Comparison of ENCODE assay signal across 8 cellular contexts in the genomic region with DNA sequence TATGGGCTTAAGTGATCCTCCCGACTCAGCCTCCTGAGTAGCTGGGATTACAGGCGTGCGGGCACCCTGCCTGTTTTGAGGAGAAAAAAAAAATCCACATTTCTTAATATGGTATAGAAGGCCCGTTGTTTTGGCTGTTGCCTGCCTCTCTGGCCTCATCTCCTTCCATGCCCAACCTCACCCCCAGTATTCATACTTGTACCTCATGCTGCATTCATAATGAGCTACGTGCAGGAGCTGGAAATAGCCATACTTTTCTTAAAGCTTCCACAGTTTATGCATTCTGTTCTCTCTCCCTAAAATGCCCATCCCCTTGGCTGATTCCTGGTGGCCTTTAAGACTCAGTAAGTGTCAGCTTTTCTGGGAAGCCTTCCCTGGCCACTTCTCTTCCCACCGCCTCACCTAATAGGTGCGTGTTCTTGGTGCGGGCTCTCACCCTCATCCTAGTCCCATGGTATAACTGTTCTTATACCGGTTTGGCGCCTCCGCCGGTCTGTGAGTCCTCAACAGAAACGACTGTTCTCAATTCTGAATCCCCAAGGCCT. TPM values are rescaled to one million over a fixed set of nuclear protein-coding genes. Genes with fewer than 3 reads are reported as not detected.
DNase-seq lines count a peak whose midpoint lies in the region; ATAC-seq and TF ChIP-seq lines count a peak whose summit lies in the region.

No MANE protein-coding gene starts in this region.

- no peak for ATAC-seq in CD4-positive, CD25-positive, alpha-beta regulatory T cell (ENCODE audit: low read depth in 2 of 2)
- ATAC-seq in HG02981 (IDR thresholded peaks at IDR 0.05; ENCODE audit: unreplicated experiment) (no peak), HG03159 (IDR thresholded peaks at IDR 0.05; ENCODE audit: unreplicated experiment) (no peak), GM19467 (IDR thresholded peaks at IDR 0.05; ENCODE audit: unreplicated experiment) (no peak)

- peak overlapping the region; percentile 66 to 78 (median 67) for H3K27ac Mint-ChIP-seq in CD4-positive, CD25-positive, alpha-beta regulatory T cell
- H3K27ac Mint-ChIP-seq in osteocyte (ENCODE audit: unreplicated experiment), result peak overlapping the region; percentile 93

- no peaks in the 10 kb centered on the region for H3K9me3 ChIP-seq in CD4-positive, CD25-positive, alpha-beta regulatory T cell (ENCODE audit: control insufficient read depth in 2 of 2, low read length in 2 of 2)
- no peaks in the 10 kb centered on the region for H3K9me3 ChIP-seq in HUES64 (ENCODE audit: insufficient read depth, low read depth, low read length)

- peaks cover under 1% of the 10 kb centered on the region for H3K36me3 ChIP-seq in CD4-positive, CD25-positive, alpha-beta regulatory T cell (ENCODE audit: control insufficient read depth, insufficient read depth, low read length)
- peaks cover 24% of the 10 kb centered on the region for H3K36me3 ChIP-seq in HUES64 (ENCODE audit: insufficient read depth, low read length)

- WGBS in HUES64, result 68% methylated on average over 11 of the region's 13 CpGs

- peaks cover 5% of the 10 kb centered on the region for H3K36me3 Mint-ChIP-seq in CD4-positive, CD25-positive, alpha-beta regulatory T cell
- peaks cover 4% of the 10 kb centered on the region for H3K36me3 Mint-ChIP-seq in osteocyte (ENCODE audit: unreplicated experiment)

- H3K4me3 Mint-ChIP-seq in CD4-positive, CD25-positive, alpha-beta regulatory T cell, result peak overlapping the region; percentile 86 to 97 (median 92)
- peak overlapping the region; percentile 82 for H3K4me3 Mint-ChIP-seq in osteocyte (ENCODE audit: unreplicated experiment)

- no peaks in the 10 kb centered on the region for H3K9me3 Mint-ChIP-seq in CD4-positive, CD25-positive, alpha-beta regulatory T cell
- H3K9me3 Mint-ChIP-seq in osteocyte (ENCODE audit: unreplicated experiment), result no peaks in the 10 kb centered on the region

- peaks cover 21% of the 10 kb centered on the region for H3K4me1 ChIP-seq in CD4-positive, CD25-positive, alpha-beta regulatory T cell (ENCODE audit: control insufficient read depth, insufficient read depth, low read length, poor library complexity, severe bottlenecking)
- H3K4me1 ChIP-seq in HUES64 (ENCODE audit: insufficient read depth, low read length), result peaks cover 9% of the 10 kb centered on the region

- no peak for TF ChIP-seq CTCF in coronary artery (IDR thresholded peaks at IDR 0.05)
- no peak for TF ChIP-seq CTCF in osteocyte (IDR thresholded peaks at IDR 0.05)

- no peak overlapping the region for H3K27ac ChIP-seq in CD4-positive, CD25-positive, alpha-beta regulatory T cell (ENCODE audit: insufficient read depth, low read length, poor library complexity, severe bottlenecking)
- H3K27ac ChIP-seq in HUES64 (ENCODE audit: low read depth, low read length) (no peak overlapping the region), coronary artery (peak overlapping the region; percentile 96)

- no peaks in the 10 kb centered on the region for H3K27me3 Mint-ChIP-seq in CD4-positive, CD25-positive, alpha-beta regulatory T cell
- H3K27me3 Mint-ChIP-seq in osteocyte (ENCODE audit: unreplicated experiment), result no peaks in the 10 kb centered on the region

- no peak overlapping the region for H3K9ac ChIP-seq in HUES64 (ENCODE audit: low read depth, low read length)

- peaks cover 8 to 33% (median 15%) of the 10 kb centered on the region in 4 donors for H3K4me1 Mint-ChIP-seq in CD4-positive, CD25-positive, alpha-beta regulatory T cell
- H3K4me1 Mint-ChIP-seq in osteocyte (ENCODE audit: unreplicated experiment), result peaks cover 38% of the 10 kb centered on the region

- H3K27me3 ChIP-seq in CD4-positive, CD25-positive, alpha-beta regulatory T cell (ENCODE audit: control insufficient read depth, insufficient read depth, low read length), result no peaks in the 10 kb centered on the region
- no peaks in the 10 kb centered on the region for H3K27me3 ChIP-seq in HUES64 (ENCODE audit: insufficient read depth, low read length)

- no peak overlapping the region for H3K4me3 ChIP-seq in CD4-positive, CD25-positive, alpha-beta regulatory T cell (ENCODE audit: low read depth, low read length)
- H3K4me3 ChIP-seq in HUES64 (ENCODE audit: low read length), result peak overlapping the region; percentile 77; the same call in 1 of the 2 replicates
- H3K4me3 ChIP-seq in coronary artery, result peak overlapping the region; percentile 82

- DNase-seq in CD4-positive, CD25-positive, alpha-beta regulatory T cell, result no peak
- no peak for DNase-seq in coronary artery (ENCODE audit: low spot score)
- DNase-seq in osteocyte (ENCODE audit: extremely low spot score, unreplicated experiment), result no peak
- no peak for DNase-seq in GDM1 (lab: John Stamatoyannopoulos, UW)

RNA-seq across cellular contexts. Expression of gene TPM2, which starts 2.1 kb away (rescaled TPM):
- total RNA-seq in CD4-positive, CD25-positive, alpha-beta regulatory T cell, result 38.8 TPM
- not detected for polyA plus RNA-seq in CD4-positive, CD25-positive, alpha-beta regulatory T cell
- 223 TPM for polyA plus RNA-seq in HUES64 (2013, experiment 1 of 2)
- 220 TPM for polyA plus RNA-seq in HUES64 (2013, experiment 2 of 2)
- 476 and 515 TPM in 2 replicates for total RNA-seq in osteocyte

RNA-seq across cellular contexts. Expression of gene CA9, which starts 18.1 kb away (rescaled TPM):
- not detected for total RNA-seq in CD4-positive, CD25-positive, alpha-beta regulatory T cell
- polyA plus RNA-seq in CD4-positive, CD25-positive, alpha-beta regulatory T cell, result under 1 TPM in 1 of 4 donors, not detected in 3; 0.48 TPM
- 1.4 TPM for polyA plus RNA-seq in HUES64 (2013, experiment 1 of 2)
- 1.3 TPM for polyA plus RNA-seq in HUES64 (2013, experiment 2 of 2)
- not detected in 2 replicates for total RNA-seq in osteocyte

RNA-seq across cellular contexts. Expression of gene ARHGEF39, which starts 26.8 kb away (rescaled TPM):
- total RNA-seq in CD4-positive, CD25-positive, alpha-beta regulatory T cell, result 0.84 TPM
- under 1 TPM; 0.36 to 0.66 (median 0.44) TPM for polyA plus RNA-seq in CD4-positive, CD25-positive, alpha-beta regulatory T cell
- polyA plus RNA-seq in HUES64 (2013, experiment 1 of 2), result 15.7 TPM
- 17.3 TPM for polyA plus RNA-seq in HUES64 (2013, experiment 2 of 2)
- total RNA-seq in osteocyte, result 0.86 and 1.6 TPM in 2 replicates

RNA-seq across cellular contexts. Expression of gene CCDC107, which starts 33.7 kb away (rescaled TPM):
- 31.2 TPM for total RNA-seq in CD4-positive, CD25-positive, alpha-beta regulatory T cell
- 10 to 100 TPM; 65.8 to 83.2 (median 71.7) TPM for polyA plus RNA-seq in CD4-positive, CD25-positive, alpha-beta regulatory T cell
- 9.9 TPM for polyA plus RNA-seq in HUES64 (2013, experiment 1 of 2)
- polyA plus RNA-seq in HUES64 (2013, experiment 2 of 2), result 12.9 TPM
- 30.0 and 31.3 TPM in 2 replicates for total RNA-seq in osteocyte

RNA-seq across cellular contexts. Expression of gene RMRP, which starts 34.0 kb away (rescaled TPM):
- total RNA-seq in CD4-positive, CD25-positive, alpha-beta regulatory T cell, result 6,542 TPM
- polyA plus RNA-seq in CD4-positive, CD25-positive, alpha-beta regulatory T cell, result not detected
- polyA plus RNA-seq in HUES64 (2013, experiment 1 of 2), result 9,126 TPM
- 12,827 TPM for polyA plus RNA-seq in HUES64 (2013, experiment 2 of 2)
- 14,337 and 15,426 TPM in 2 replicates for total RNA-seq in osteocyte

Comparison
In these comparisons a context has a peak if more than half of its experiments do, and no peak if none do; other contexts are left out.
1. H3K27ac ChIP-seq: peak in coronary artery (2 of 2); none in CD4-positive, CD25-positive, alpha-beta regulatory T cell (single experiment) and HUES64 (single experiment).
2. RNA of gene TPM2, which starts 2.1 kb away (total RNA-seq): 476 to 515 TPM in osteocyte; 38.8 TPM in CD4-positive, CD25-positive, alpha-beta regulatory T cell (single experiment); every median in the first group is over 10 times any median in the second.